Comparison of ENCODE assay signal across 8 cellular contexts in genomic region chr1:11655263-11656079, GRCh38. TPM values are rescaled to one million over a fixed set of nuclear protein-coding genes. Genes with fewer than 3 reads are reported as not detected.
DNase-seq lines count a peak whose midpoint lies in the region; ATAC-seq and TF ChIP-seq lines count a peak whose summit lies in the region.

No MANE protein-coding gene starts in this region.

- CTCF ChIA-PET in Calu3 (lab: Charles Lee): interaction anchor here (0.6 to 1.2 kb wide), 2 partner anchors 38 to 508 kb away, joined by 3 read pairs; no protein-coding TSS in a partner anchor

- TF ChIP-seq CTCF in Calu3 (IDR thresholded peaks at IDR 0.05; ENCODE audit: unreplicated experiment) (no peak), OCI-LY3 (IDR thresholded peaks at IDR 0.05; ENCODE audit: low read depth, low read length) (no peak), endodermal cell (conservative IDR thresholded peaks at IDR 0.05) (peak; percentile 27), osteocyte (IDR thresholded peaks at IDR 0.05) (no peak)

- BruUV-seq in Calu3 (replicated peaks; lab: Mats Ljungman, UMichigan): no TSS peak

- H3K4me3 ChIP-seq in OCI-LY3 (ENCODE audit: low read length) (peak overlapping the region; percentile 74), endodermal cell (ENCODE audit: low read length) (peak overlapping the region; percentile 66)

- H3K79me2 ChIP-seq in OCI-LY3 (ENCODE audit: low read length): no peaks in the 10 kb centered on the region

- H3K36me3 Mint-ChIP-seq in Calu3 (ENCODE audit: insufficient read depth, unreplicated experiment) (peaks cover 14% of the 10 kb centered on the region), endodermal cell (ENCODE audit: low read depth) (peaks cover 25% of the 10 kb centered on the region), osteocyte (ENCODE audit: unreplicated experiment) (peaks cover 2% of the 10 kb centered on the region)

- H3K36me3 ChIP-seq in OCI-LY3 (replicated peaks; ENCODE audit: low read depth, low read length): peaks cover 7% of the 10 kb centered on the region
- H3K36me3 ChIP-seq in endodermal cell (ENCODE audit: control insufficient read depth, insufficient read depth, low read length): peaks cover 7% of the 10 kb centered on the region

- no peak for ATAC-seq in HG02870 (IDR thresholded peaks at IDR 0.05; ENCODE audit: unreplicated experiment)

- H3K9ac ChIP-seq in OCI-LY3 (ENCODE audit: low read length) (peak overlapping the region; percentile 63), endodermal cell (ENCODE audit: extremely low read depth, low read length, poor library complexity, severe bottlenecking) (no peak overlapping the region)

- H3K27me3 Mint-ChIP-seq in Calu3 (ENCODE audit: unreplicated experiment) (peaks cover 15% of the 10 kb centered on the region), endodermal cell (ENCODE audit: insufficient read depth) (peaks cover 36% of the 10 kb centered on the region), osteocyte (ENCODE audit: unreplicated experiment) (peaks cover 3% of the 10 kb centered on the region)

- intact Hi-C loops in Calu3 (cut with micrococcal nuclease; ENCODE audit: unreplicated experiment): no loop called here

- 74 to 88% methylated on average over 12 to 25 of the region's 25 CpGs for WGBS in endodermal cell (ENCODE audit: insufficient coverage in 1 of 2, insufficient read length in 1 of 2), 2 experiments

- peak overlapping the region; percentile 58 for H3K4me3 Mint-ChIP-seq in Calu3 (ENCODE audit: low read depth, unreplicated experiment)
- H3K4me3 Mint-ChIP-seq in endodermal cell: peak overlapping the region; percentile 59
- H3K4me3 Mint-ChIP-seq in osteocyte (ENCODE audit: unreplicated experiment): peak overlapping the region; percentile 69

- no peak for DNase-seq in Calu3
- peak; percentile 72 for DNase-seq in endodermal cell
- DNase-seq in osteocyte (ENCODE audit: extremely low spot score, unreplicated experiment): no peak
- DNase-seq in hepatic stellate cell (ENCODE audit: low spot score): no peak
- DNase-seq in 8988T: no peak
- DNase-seq in NCI-H146 (lab: John Stamatoyannopoulos, UW): no peak

- H3K9me3 Mint-ChIP-seq in Calu3 (ENCODE audit: low read depth, unreplicated experiment) (no peaks in the 10 kb centered on the region), endodermal cell (no peaks in the 10 kb centered on the region), osteocyte (ENCODE audit: unreplicated experiment) (no peaks in the 10 kb centered on the region)

- H3K27ac ChIP-seq in OCI-LY3 (ENCODE audit: low read length) (no peak overlapping the region), endodermal cell (ENCODE audit: low read depth, low read length) (no peak overlapping the region)

- H3K27ac Mint-ChIP-seq in Calu3 (ENCODE audit: unreplicated experiment) (no peak overlapping the region), endodermal cell (no peak overlapping the region), osteocyte (ENCODE audit: unreplicated experiment) (no peak overlapping the region)

- peaks cover 10% of the 10 kb centered on the region for H3K4me1 ChIP-seq in OCI-LY3 (ENCODE audit: low read length)
- H3K4me1 ChIP-seq in endodermal cell (ENCODE audit: control insufficient read depth, insufficient read depth, low read length): peaks cover 7% of the 10 kb centered on the region

- H3K9me3 ChIP-seq in OCI-LY3 (ENCODE audit: insufficient read depth, low read length) (no peaks in the 10 kb centered on the region), endodermal cell (ENCODE audit: control insufficient read depth, low read length) (no peaks in the 10 kb centered on the region)

- H3K4me1 Mint-ChIP-seq in Calu3 (ENCODE audit: low read depth, unreplicated experiment) (peaks cover 8% of the 10 kb centered on the region), endodermal cell (no peaks in the 10 kb centered on the region), osteocyte (ENCODE audit: unreplicated experiment) (peaks cover 14% of the 10 kb centered on the region)

- H3K27me3 ChIP-seq in OCI-LY3 (ENCODE audit: low read depth, low read length): no peaks in the 10 kb centered on the region
- H3K27me3 ChIP-seq in endodermal cell (ENCODE audit: control insufficient read depth, insufficient read depth, low read length, poor library complexity, severe bottlenecking): peaks cover 41% of the 10 kb centered on the region

- H3K4me2 ChIP-seq in OCI-LY3 (ENCODE audit: low read length): peak overlapping the region; percentile 80

- H2AFZ ChIP-seq in OCI-LY3 (ENCODE audit: low read depth, low read length): no peak overlapping the region

- H4K20me1 ChIP-seq in OCI-LY3 (ENCODE audit: insufficient read depth, low read length): no peaks in the 10 kb centered on the region

RNA-seq across cellular contexts. Expression of gene FBXO44, which starts 0.8 kb away (rescaled TPM):
- total RNA-seq in Calu3 (2022) (9.8 and 10.1 TPM in 2 replicates), endodermal cell (10 to 100 TPM; 29.1 to 39.1 TPM), osteocyte (27.7 and 29.6 TPM in 2 replicates)
- polyA plus RNA-seq in endodermal cell (2013, experiment 1 of 2): 23.4 TPM
- 15.7 TPM for polyA plus RNA-seq in endodermal cell (2013, experiment 2 of 2)

RNA-seq across cellular contexts. Expression of gene FBXO2, which starts 1.2 kb away (rescaled TPM):
- total RNA-seq in Calu3 (2022) (3.3 and 4.0 TPM in 2 replicates), endodermal cell (10 to 100 TPM; 14.1 to 32.0 TPM), osteocyte (1.4 and 2.0 TPM in 2 replicates)
- polyA plus RNA-seq in endodermal cell (2013, experiment 1 of 2): 6.0 TPM
- 4.3 TPM for polyA plus RNA-seq in endodermal cell (2013, experiment 2 of 2)

RNA-seq across cellular contexts. Expression of gene FBXO6, which starts 8.5 kb away (rescaled TPM):
- total RNA-seq in Calu3 (2022): 3.0 and 3.9 TPM in 2 replicates
- 1 to 10 TPM; 2.7 to 4.1 TPM for total RNA-seq in endodermal cell
- 2.8 TPM for polyA plus RNA-seq in endodermal cell (2013, experiment 1 of 2)
- 2.0 TPM for polyA plus RNA-seq in endodermal cell (2013, experiment 2 of 2)
- 7.8 and 8.4 TPM in 2 replicates for total RNA-seq in osteocyte

RNA-seq across cellular contexts. Expression of gene MAD2L2, which starts 25.5 kb away (rescaled TPM):
- 19.2 and 23.4 TPM in 2 replicates for total RNA-seq in Calu3 (2022)
- total RNA-seq in endodermal cell: 100 to 1,000 TPM; 128 to 132 TPM
- polyA plus RNA-seq in endodermal cell (2013, experiment 1 of 2): 153 TPM
- polyA plus RNA-seq in endodermal cell (2013, experiment 2 of 2): 130 TPM
- total RNA-seq in osteocyte: 48.0 and 50.1 TPM in 2 replicates

RNA-seq across cellular contexts. Expression of gene DRAXIN, which starts 36.0 kb away (rescaled TPM):
- total RNA-seq in Calu3 (2022) (not detected in 2 replicates), endodermal cell (1 to 10 TPM; 5.4 to 6.0 TPM), osteocyte (0.10 and 0.21 TPM in 2 replicates)
- polyA plus RNA-seq in endodermal cell (2013, experiment 1 of 2): 42.1 TPM
- polyA plus RNA-seq in endodermal cell (2013, experiment 2 of 2): 39.2 TPM
